Comparison of ENCODE assay signal across 2 cellular contexts in the genomic region with DNA sequence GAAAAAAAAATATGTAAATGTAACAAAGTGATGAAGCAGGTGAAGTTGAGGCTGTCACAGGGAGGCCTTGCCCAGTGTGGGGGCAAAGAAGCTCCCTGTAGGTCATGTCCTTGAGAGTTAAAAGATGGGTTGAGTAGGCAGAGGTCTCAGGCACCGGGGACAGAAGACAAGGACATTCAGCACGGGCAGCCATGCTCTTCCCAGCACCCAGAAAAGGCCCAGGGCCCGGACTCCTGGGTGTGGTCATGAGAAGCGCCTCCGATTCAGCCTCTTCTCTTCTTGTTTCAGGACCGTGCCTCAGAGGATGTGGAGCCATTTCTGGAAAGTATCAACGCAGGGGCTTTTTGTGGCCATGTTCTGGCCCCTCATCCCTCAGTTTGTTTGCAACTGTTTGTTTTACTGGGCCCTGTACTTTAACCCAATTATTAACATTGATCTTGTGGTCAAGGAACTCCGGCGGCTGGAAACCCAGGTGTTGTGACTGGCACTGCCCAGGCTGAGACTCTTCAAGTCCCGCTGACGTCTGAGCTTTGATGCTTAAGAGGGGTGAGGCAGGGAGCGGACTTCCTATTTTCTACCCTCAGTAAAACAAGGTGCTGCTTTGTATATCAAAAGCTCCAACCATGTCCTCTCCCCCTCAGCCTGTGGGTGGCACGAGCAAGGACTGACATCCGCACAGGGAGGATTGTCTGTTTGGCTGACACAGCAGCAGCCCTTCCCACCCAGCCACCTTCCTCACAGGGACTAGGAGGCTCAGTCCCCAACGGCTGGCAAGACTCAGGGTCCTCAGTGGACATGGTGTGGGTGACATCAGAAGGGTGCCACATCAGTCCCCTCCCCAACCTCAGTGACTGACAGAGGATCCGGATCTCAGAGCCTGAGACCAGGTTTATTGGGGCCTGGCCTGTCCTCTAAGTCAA.
TF ChIP-seq lines count a peak whose summit lies in the region.

No MANE protein-coding gene starts in this region.

TF ChIP-seq in GM23338, 12 proteins besides CTCF, POLR2A, EP300 and RAD21:
- TF ChIP-seq POLR2AphosphoS5 (IDR thresholded peaks at IDR 0.05; ENCODE audit: low read depth), result no peak
- no peak for TF ChIP-seq JUNB (IDR thresholded peaks at IDR 0.05; ENCODE audit: unreplicated experiment)
- TF ChIP-seq, protein P1, sequence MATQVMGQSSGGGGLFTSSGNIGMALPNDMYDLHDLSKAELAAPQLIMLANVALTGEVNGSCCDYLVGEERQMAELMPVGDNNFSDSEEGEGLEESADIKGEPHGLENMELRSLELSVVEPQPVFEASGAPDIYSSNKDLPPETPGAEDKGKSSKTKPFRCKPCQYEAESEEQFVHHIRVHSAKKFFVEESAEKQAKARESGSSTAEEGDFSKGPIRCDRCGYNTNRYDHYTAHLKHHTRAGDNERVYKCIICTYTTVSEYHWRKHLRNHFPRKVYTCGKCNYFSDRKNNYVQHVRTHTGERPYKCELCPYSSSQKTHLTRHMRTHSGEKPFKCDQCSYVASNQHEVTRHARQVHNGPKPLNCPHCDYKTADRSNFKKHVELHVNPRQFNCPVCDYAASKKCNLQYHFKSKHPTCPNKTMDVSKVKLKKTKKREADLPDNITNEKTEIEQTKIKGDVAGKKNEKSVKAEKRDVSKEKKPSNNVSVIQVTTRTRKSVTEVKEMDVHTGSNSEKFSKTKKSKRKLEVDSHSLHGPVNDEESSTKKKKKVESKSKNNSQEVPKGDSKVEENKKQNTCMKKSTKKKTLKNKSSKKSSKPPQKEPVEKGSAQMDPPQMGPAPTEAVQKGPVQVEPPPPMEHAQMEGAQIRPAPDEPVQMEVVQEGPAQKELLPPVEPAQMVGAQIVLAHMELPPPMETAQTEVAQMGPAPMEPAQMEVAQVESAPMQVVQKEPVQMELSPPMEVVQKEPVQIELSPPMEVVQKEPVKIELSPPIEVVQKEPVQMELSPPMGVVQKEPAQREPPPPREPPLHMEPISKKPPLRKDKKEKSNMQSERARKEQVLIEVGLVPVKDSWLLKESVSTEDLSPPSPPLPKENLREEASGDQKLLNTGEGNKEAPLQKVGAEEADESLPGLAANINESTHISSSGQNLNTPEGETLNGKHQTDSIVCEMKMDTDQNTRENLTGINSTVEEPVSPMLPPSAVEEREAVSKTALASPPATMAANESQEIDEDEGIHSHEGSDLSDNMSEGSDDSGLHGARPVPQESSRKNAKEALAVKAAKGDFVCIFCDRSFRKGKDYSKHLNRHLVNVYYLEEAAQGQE (IDR thresholded peaks at IDR 0.05; ENCODE audit: unreplicated experiment), result no peak
- TF ChIP-seq, protein P2, sequence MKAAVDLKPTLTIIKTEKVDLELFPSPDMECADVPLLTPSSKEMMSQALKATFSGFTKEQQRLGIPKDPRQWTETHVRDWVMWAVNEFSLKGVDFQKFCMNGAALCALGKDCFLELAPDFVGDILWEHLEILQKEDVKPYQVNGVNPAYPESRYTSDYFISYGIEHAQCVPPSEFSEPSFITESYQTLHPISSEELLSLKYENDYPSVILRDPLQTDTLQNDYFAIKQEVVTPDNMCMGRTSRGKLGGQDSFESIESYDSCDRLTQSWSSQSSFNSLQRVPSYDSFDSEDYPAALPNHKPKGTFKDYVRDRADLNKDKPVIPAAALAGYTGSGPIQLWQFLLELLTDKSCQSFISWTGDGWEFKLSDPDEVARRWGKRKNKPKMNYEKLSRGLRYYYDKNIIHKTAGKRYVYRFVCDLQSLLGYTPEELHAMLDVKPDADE (IDR thresholded peaks at IDR 0.05), result no peak
- TF ChIP-seq NANOG (IDR thresholded peaks at IDR 0.05; ENCODE audit: borderline replicate concordance), result no peak
- TF ChIP-seq EZH2phosphoT487 (IDR thresholded peaks at IDR 0.05; ENCODE audit: unreplicated experiment), result no peak
- TF ChIP-seq ZNF114 (CRISPR knock-in tag; IDR thresholded peaks at IDR 0.05), result no peak
- TF ChIP-seq EZH2 (IDR thresholded peaks at IDR 0.05; ENCODE audit: low read depth, unreplicated experiment), result no peak

TF ChIP-seq in HepG2, 621 proteins besides CTCF, POLR2A, EP300 and RAD21:
- TF ChIP-seq, protein P3, sequence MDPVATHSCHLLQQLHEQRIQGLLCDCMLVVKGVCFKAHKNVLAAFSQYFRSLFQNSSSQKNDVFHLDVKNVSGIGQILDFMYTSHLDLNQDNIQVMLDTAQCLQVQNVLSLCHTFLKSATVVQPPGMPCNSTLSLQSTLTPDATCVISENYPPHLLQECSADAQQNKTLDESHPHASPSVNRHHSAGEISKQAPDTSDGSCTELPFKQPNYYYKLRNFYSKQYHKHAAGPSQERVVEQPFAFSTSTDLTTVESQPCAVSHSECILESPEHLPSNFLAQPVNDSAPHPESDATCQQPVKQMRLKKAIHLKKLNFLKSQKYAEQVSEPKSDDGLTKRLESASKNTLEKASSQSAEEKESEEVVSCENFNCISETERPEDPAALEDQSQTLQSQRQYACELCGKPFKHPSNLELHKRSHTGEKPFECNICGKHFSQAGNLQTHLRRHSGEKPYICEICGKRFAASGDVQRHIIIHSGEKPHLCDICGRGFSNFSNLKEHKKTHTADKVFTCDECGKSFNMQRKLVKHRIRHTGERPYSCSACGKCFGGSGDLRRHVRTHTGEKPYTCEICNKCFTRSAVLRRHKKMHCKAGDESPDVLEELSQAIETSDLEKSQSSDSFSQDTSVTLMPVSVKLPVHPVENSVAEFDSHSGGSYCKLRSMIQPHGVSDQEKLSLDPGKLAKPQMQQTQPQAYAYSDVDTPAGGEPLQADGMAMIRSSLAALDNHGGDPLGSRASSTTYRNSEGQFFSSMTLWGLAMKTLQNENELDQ (CRISPR knock-in tag; IDR thresholded peaks at IDR 0.05; ENCODE audit: borderline replicate concordance), result no peak
- no peak for TF ChIP-seq YEATS2 (CRISPR knock-in tag; IDR thresholded peaks at IDR 0.05; ENCODE audit: borderline replicate concordance)
- TF ChIP-seq KDM5B (CRISPR knock-in tag; IDR thresholded peaks at IDR 0.05; ENCODE audit: borderline replicate concordance), result no peak
- TF ChIP-seq, protein P4, sequence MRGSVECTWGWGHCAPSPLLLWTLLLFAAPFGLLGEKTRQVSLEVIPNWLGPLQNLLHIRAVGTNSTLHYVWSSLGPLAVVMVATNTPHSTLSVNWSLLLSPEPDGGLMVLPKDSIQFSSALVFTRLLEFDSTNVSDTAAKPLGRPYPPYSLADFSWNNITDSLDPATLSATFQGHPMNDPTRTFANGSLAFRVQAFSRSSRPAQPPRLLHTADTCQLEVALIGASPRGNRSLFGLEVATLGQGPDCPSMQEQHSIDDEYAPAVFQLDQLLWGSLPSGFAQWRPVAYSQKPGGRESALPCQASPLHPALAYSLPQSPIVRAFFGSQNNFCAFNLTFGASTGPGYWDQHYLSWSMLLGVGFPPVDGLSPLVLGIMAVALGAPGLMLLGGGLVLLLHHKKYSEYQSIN (CRISPR knock-in tag; IDR thresholded peaks at IDR 0.05; ENCODE audit: borderline replicate concordance), result no peak
- no peak for TF ChIP-seq STAG1 (CRISPR knock-in tag; IDR thresholded peaks at IDR 0.05)
- TF ChIP-seq ZNF672 (CRISPR knock-in tag; IDR thresholded peaks at IDR 0.05), result no peak
